8 cellular contexts compared by ENCODE assay signal in the genomic region with DNA sequence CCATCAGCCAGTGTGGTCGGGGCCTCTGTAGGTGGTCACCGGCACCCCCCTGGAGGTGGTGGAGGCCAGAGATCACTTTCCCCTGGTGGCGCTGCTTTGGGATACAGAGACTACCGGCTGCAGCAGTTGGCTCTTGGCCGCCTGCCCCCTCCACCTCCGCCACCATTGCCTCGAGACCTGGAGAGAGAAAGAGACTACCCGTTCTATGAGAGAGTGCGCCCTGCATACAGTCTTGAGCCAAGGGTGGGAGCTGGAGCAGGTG. TPM values are rescaled to one million over a fixed set of nuclear protein-coding genes. Genes with fewer than 3 reads are reported as not detected.
DNase-seq lines count a peak whose midpoint lies in the region; ATAC-seq and TF ChIP-seq lines count a peak whose summit lies in the region.

No MANE protein-coding gene starts in this region.

- no peak overlapping the region for H3K4me3 Mint-ChIP-seq in CD4-positive, CD25-positive, alpha-beta regulatory T cell

- H3K79me2 ChIP-seq in KMS-11 (ENCODE audit: insufficient read depth, low read depth): peaks cover 57% of the 10 kb centered on the region

- H3K36me3 ChIP-seq in CD4-positive, CD25-positive, alpha-beta regulatory T cell (ENCODE audit: control insufficient read depth, insufficient read depth, low read length): peaks cover 31% of the 10 kb centered on the region
- H3K36me3 ChIP-seq in KMS-11 (ENCODE audit: insufficient read depth) (no peaks in the 10 kb centered on the region), neuron (ENCODE audit: insufficient read depth, low read length) (peaks cover 41% of the 10 kb centered on the region)

- H3K4me2 ChIP-seq in KMS-11: peak overlapping the region; percentile 57

- H3K4me1 Mint-ChIP-seq in CD4-positive, CD25-positive, alpha-beta regulatory T cell: peaks cover 18 to 69% (median 47%) of the 10 kb centered on the region in 4 donors

- peak overlapping the region; percentile 99 for H3K27ac ChIP-seq in CD4-positive, CD25-positive, alpha-beta regulatory T cell (ENCODE audit: insufficient read depth, low read length, poor library complexity, severe bottlenecking)
- peak overlapping the region; percentile 97; the same call in 1 of the 2 replicates for H3K27ac ChIP-seq in KMS-11
- peak overlapping the region; percentile 95 for H3K27ac ChIP-seq in epithelial cell of prostate

- no peaks in the 10 kb centered on the region for H3K9me3 Mint-ChIP-seq in CD4-positive, CD25-positive, alpha-beta regulatory T cell

- no peak for DNase-seq in CD4-positive, CD25-positive, alpha-beta regulatory T cell
- no peak for DNase-seq in epithelial cell of prostate (ENCODE audit: low read depth, low spot score)
- no peak for DNase-seq in HCEC 1CT
- no peak for DNase-seq in NCI-H1417 treated with DMSO at 0.1 percent for 48 hours (lab: John Stamatoyannopoulos, UW)
- no peak for DNase-seq in AML-193 (lab: John Stamatoyannopoulos, UW)

- peak overlapping the region in 1 of 3 donors; percentile 56 for H3K27ac Mint-ChIP-seq in CD4-positive, CD25-positive, alpha-beta regulatory T cell

- H2AFZ ChIP-seq in KMS-11 (ENCODE audit: low read depth): no peak overlapping the region
- no peak overlapping the region for H2AFZ ChIP-seq in neuron (ENCODE audit: low read depth, low read length)

- H4K20me1 ChIP-seq in KMS-11 (ENCODE audit: insufficient read depth): peaks cover 7% of the 10 kb centered on the region

- ATAC-seq in CD4-positive, CD25-positive, alpha-beta regulatory T cell (ENCODE audit: low read depth in 2 of 2): no peak
- ATAC-seq in GM18870 (IDR thresholded peaks at IDR 0.05; ENCODE audit: unreplicated experiment): no peak

- H3K4me3 ChIP-seq in CD4-positive, CD25-positive, alpha-beta regulatory T cell (ENCODE audit: low read depth, low read length): peak overlapping the region; percentile 76
- no peak overlapping the region for H3K4me3 ChIP-seq in KMS-11 (IDR thresholded peaks at IDR 0.05; ENCODE audit: insufficient read depth, low read depth, low read length)
- peak overlapping the region; percentile 86 for H3K4me3 ChIP-seq in neuron (ENCODE audit: low read length)

- no peak for TF ChIP-seq CTCF in KMS-11 (conservative IDR thresholded peaks at IDR 0.05; ENCODE audit: low read depth, low read length)

- H3K36me3 Mint-ChIP-seq in CD4-positive, CD25-positive, alpha-beta regulatory T cell: peaks cover 30% of the 10 kb centered on the region

- H3K27me3 ChIP-seq in CD4-positive, CD25-positive, alpha-beta regulatory T cell (ENCODE audit: control insufficient read depth, insufficient read depth, low read length): no peaks in the 10 kb centered on the region
- H3K27me3 ChIP-seq in KMS-11 (ENCODE audit: insufficient read depth, low read depth): no peaks in the 10 kb centered on the region
- no peaks in the 10 kb centered on the region for H3K27me3 ChIP-seq in neuron (ENCODE audit: insufficient read depth, low read length)

- no peaks in the 10 kb centered on the region for H3K27me3 Mint-ChIP-seq in CD4-positive, CD25-positive, alpha-beta regulatory T cell

- H3K4me1 ChIP-seq in CD4-positive, CD25-positive, alpha-beta regulatory T cell (ENCODE audit: control insufficient read depth, insufficient read depth, low read length, poor library complexity, severe bottlenecking): peaks cover 60% of the 10 kb centered on the region
- H3K4me1 ChIP-seq in KMS-11 (ENCODE audit: low read depth, poor library complexity, severe bottlenecking) (peaks cover 57% of the 10 kb centered on the region), neuron (ENCODE audit: insufficient read depth, low read length) (peaks cover 49% of the 10 kb centered on the region)

- H3K9ac ChIP-seq in KMS-11: peak overlapping the region; percentile 95; the same call in 1 of the 2 replicates

- no peaks in the 10 kb centered on the region for H3K9me3 ChIP-seq in CD4-positive, CD25-positive, alpha-beta regulatory T cell (ENCODE audit: control insufficient read depth in 2 of 2, low read length in 2 of 2)
- H3K9me3 ChIP-seq in neuron (ENCODE audit: low read length): peaks cover 4% of the 10 kb centered on the region

RNA-seq across cellular contexts. Expression of a gene that starts 1.0 kb away (rescaled TPM):
- 53.3 TPM for total RNA-seq in CD4-positive, CD25-positive, alpha-beta regulatory T cell
- polyA plus RNA-seq in CD4-positive, CD25-positive, alpha-beta regulatory T cell: 10 to 100 TPM in 3 of 4 donors, 1 to 10 TPM in 1; 7.5 to 12.9 (median 11.6) TPM

RNA-seq across cellular contexts. Expression of a gene that starts 50.7 kb away (rescaled TPM):
- not detected for total RNA-seq in CD4-positive, CD25-positive, alpha-beta regulatory T cell
- polyA plus RNA-seq in CD4-positive, CD25-positive, alpha-beta regulatory T cell: under 1 TPM; 0.31 to 0.73 (median 0.65) TPM
